ENCODE assay signal across 34 cellular contexts in the genomic region with DNA sequence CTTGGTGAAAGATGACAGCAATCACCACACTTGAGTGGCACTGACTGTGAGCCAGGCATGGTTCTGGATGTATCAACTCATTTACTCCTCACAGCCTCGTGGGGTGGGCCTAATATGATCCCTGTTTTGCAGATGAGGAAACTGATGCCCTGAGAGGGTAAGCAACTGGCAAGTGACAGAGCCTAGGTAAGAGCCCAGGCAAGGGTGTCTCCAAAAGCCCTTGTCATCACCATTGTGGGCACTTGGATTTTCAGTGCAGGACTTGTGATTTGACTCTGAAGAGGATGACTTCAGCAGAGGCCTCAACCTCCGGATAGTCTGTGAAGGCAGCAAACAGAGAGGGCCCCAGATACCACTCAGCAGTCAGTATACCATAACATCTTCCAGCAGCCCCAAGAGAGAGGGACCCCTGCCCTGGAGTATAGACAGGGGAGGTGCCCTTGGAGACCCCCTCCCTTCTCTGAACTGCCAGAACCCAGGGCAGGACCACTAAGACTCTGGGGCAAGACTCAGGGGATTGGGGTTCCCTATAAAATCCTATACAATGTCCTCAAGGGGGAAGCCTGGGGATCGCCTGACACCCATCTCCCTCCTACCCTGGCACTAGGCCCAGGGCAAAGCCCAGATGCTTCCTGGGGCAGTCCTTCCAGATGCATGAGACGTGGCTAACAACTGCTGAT. TPM values are rescaled to one million over a fixed set of nuclear protein-coding genes. Genes with fewer than 3 reads are reported as not detected.
DNase-seq lines count a peak whose midpoint lies in the region; ATAC-seq, FAIRE-seq and TF ChIP-seq lines count a peak whose summit lies in the region.
"Had no signal": no experiment of that assay in that cellular context is flagged by ENCODE, and none has a peak within 500 bp of the region (broad histone marks: within the 10 kb centered on the region; RNA-seq: fewer than 3 reads in every experiment).

No MANE protein-coding gene starts in this region.

- H3K9me3 ChIP-seq in H1 (ENCODE audit: insufficient read depth in 2 of 2, low read depth in 1 of 2, low read length in 1 of 2), result no peaks in the 10 kb centered on the region
- H3K9me3 ChIP-seq: left lung, right atrium auricular region, stomach had no signal

- no peak overlapping the region for H3K27ac Mint-ChIP-seq in activated CD8-positive, alpha-beta memory T cell treated with anti-CD3 and anti-CD28 coated beads, Interleukin-2, amount 10 ng/mL, durations not matched to agents 7 days and 5 days
- peak overlapping the region; percentile 25 for H3K27ac Mint-ChIP-seq in type B pancreatic cell
- H3K27ac Mint-ChIP-seq: activated CD4-positive, alpha-beta T cell treated with anti-CD3 and anti-CD28 coated beads for 36 hours; activated T-cell treated with anti-CD3 and anti-CD28 coated beads, Interleukin-2, amount 50 U/mL, for 72 hours; brain had no signal

- no peak overlapping the region for H2AFZ ChIP-seq in H1 (ENCODE audit: low read length)

- H2BK12ac ChIP-seq in H1 (ENCODE audit: low read depth, low read length), result no peak overlapping the region

- H4K91ac ChIP-seq in H1 (replicated peaks; ENCODE audit: insufficient read length, low read length), result no peak overlapping the region

- H3K4me3 Mint-ChIP-seq in activated CD8-positive, alpha-beta memory T cell treated with anti-CD3 and anti-CD28 coated beads, Interleukin-2, amount 10 ng/mL, durations not matched to agents 7 days and 5 days, result no peak overlapping the region
- H3K4me3 Mint-ChIP-seq in type B pancreatic cell, result no peak overlapping the region
- H3K4me3 Mint-ChIP-seq: activated CD4-positive, alpha-beta T cell treated with anti-CD3 and anti-CD28 coated beads for 36 hours; activated T-cell treated with anti-CD3 and anti-CD28 coated beads, Interleukin-2, amount 50 U/mL, for 72 hours; brain had no signal

- no peak for TF ChIP-seq CTCF in H1 (IDR thresholded peaks at IDR 0.05; ENCODE audit: control extremely low read depth in 1 of 3, insufficient read depth in 1 of 3, low read depth in 1 of 3, low read length in 3 of 3)
- no peak for TF ChIP-seq CTCF in type B pancreatic cell (conservative IDR thresholded peaks at IDR 0.05)

- 0 out of 2 replicates have a peak overlapping the region, but pooled peaks have one; percentile 51 for H4K8ac ChIP-seq in H1 (ENCODE audit: extremely low read depth, insufficient read depth, low read length)

- H3K4me1 Mint-ChIP-seq in activated CD8-positive, alpha-beta memory T cell treated with anti-CD3 and anti-CD28 coated beads, Interleukin-2, amount 10 ng/mL, durations not matched to agents 7 days and 5 days, result peaks cover 9% of the 10 kb centered on the region
- H3K4me1 Mint-ChIP-seq in type B pancreatic cell (ENCODE audit: unreplicated experiment), result no peaks in the 10 kb centered on the region
- H3K4me1 Mint-ChIP-seq: activated CD4-positive, alpha-beta T cell treated with anti-CD3 and anti-CD28 coated beads for 36 hours; brain had no signal

- no peaks in the 10 kb centered on the region for H4K20me1 ChIP-seq in H1 (replicated peaks in 1 of 2; ENCODE audit: control insufficient read depth in 1 of 2, insufficient read depth in 2 of 2, low read length in 2 of 2)

- H3K27me3 ChIP-seq in H1 (replicated peaks in 1 of 4; ENCODE audit: control insufficient read depth in 3 of 4, extremely low read depth in 1 of 4, insufficient read depth in 3 of 4, low read length in 3 of 4), result no peaks in the 10 kb centered on the region; a peak in 1 of 7 replicates
- H3K27me3 ChIP-seq: right atrium auricular region had no signal

- no peak for FAIRE-seq in H1 (lab: Jason Lieb, UNC)
- FAIRE-seq: GM12891, islet of Langerhans had no signal

- TF ChIP-seq POLR2A in H1 (IDR thresholded peaks at IDR 0.05; ENCODE audit: control extremely low read depth in 1 of 2, low read depth in 2 of 2, low read length in 2 of 2), result no peak

- no peak for TF ChIP-seq EP300 in H1 (IDR thresholded peaks at IDR 0.05; ENCODE audit: borderline replicate concordance in 1 of 2, low read depth in 2 of 2, low read length in 2 of 2)

- H2BK20ac ChIP-seq in H1 (ENCODE audit: low read length), result no peak overlapping the region

- no peak overlapping the region for H3K27ac ChIP-seq in H1 (ENCODE audit: low read depth, low read length)
- H3K27ac ChIP-seq: 22Rv1, left lung, right atrium auricular region, stomach had no signal

- H3K36me3 ChIP-seq in H1 (ENCODE audit: control insufficient read depth in 2 of 4, insufficient read depth in 4 of 4, low read length in 3 of 4), result no peaks in the 10 kb centered on the region
- H3K36me3 ChIP-seq: left lung, right atrium auricular region, stomach had no signal

- no peak for TF ChIP-seq RAD21 in H1 (IDR thresholded peaks at IDR 0.05 in 1 of 2, conservative IDR thresholded peaks at IDR 0.05 in 1 of 2; ENCODE audit: low read depth in 2 of 2, low read length in 2 of 2)

- no peak overlapping the region for H3K14ac ChIP-seq in H1 (ENCODE audit: insufficient read length)

- no peak overlapping the region for H3K56ac ChIP-seq in H1 (replicated peaks; ENCODE audit: insufficient read length, low read depth, low read length)

- peaks cover 6% of the 10 kb centered on the region for H3K27me3 Mint-ChIP-seq in activated CD8-positive, alpha-beta memory T cell treated with anti-CD3 and anti-CD28 coated beads, Interleukin-2, amount 10 ng/mL, durations not matched to agents 7 days and 5 days
- H3K27me3 Mint-ChIP-seq in type B pancreatic cell, result peaks cover 2% of the 10 kb centered on the region
- H3K27me3 Mint-ChIP-seq: activated CD4-positive, alpha-beta T cell treated with anti-CD3 and anti-CD28 coated beads for 36 hours had no signal

- ATAC-seq in activated CD8-positive, alpha-beta memory T cell treated with anti-CD3 and anti-CD28 coated beads, Interleukin-2, amount 10 ng/mL, durations not matched to agents 7 days and 5 days, result no peak
- ATAC-seq: activated CD4-positive, alpha-beta T cell treated with anti-CD3 and anti-CD28 coated beads for 36 hours; activated T-cell treated with anti-CD3 and anti-CD28 coated beads, Interleukin-2, amount 50 U/mL, for 72 hours; left lung; PC-3 had no signal

- no peak overlapping the region for H3K4me2 ChIP-seq in H1 (ENCODE audit: insufficient read depth in 1 of 2, low read depth in 2 of 2, low read length in 2 of 2)

- H3K4ac ChIP-seq in H1 (replicated peaks; ENCODE audit: insufficient read length, low read depth, low read length), result no peak overlapping the region

- POLR2A ChIA-PET in H1 (lab: Charles Lee; ENCODE audit: partially characterized antibody), result interaction anchor here (0.6 kb wide), 1 partner anchor 313 kb away, joined by 3 read pairs; no protein-coding TSS in a partner anchor

- no peak overlapping the region for H3K23ac ChIP-seq in H1 (ENCODE audit: insufficient read length)

- no peaks in the 10 kb centered on the region for H3K36me3 Mint-ChIP-seq in activated CD8-positive, alpha-beta memory T cell treated with anti-CD3 and anti-CD28 coated beads, Interleukin-2, amount 10 ng/mL, durations not matched to agents 7 days and 5 days
- no peaks in the 10 kb centered on the region for H3K36me3 Mint-ChIP-seq in type B pancreatic cell
- H3K36me3 Mint-ChIP-seq: brain had no signal

- H3K18ac ChIP-seq in H1 (ENCODE audit: extremely low read depth, low read length), result no peak overlapping the region

- no peaks in the 10 kb centered on the region for H3K79me2 ChIP-seq in H1 (ENCODE audit: control insufficient read depth in 1 of 2, insufficient read depth in 2 of 2, low read length in 2 of 2)

- no peak overlapping the region for H4K5ac ChIP-seq in H1 (ENCODE audit: insufficient read length, low read depth, low read length)

- H2BK120ac ChIP-seq in H1 (replicated peaks; ENCODE audit: low read depth, low read length), result no peak overlapping the region

- H3K4me1 ChIP-seq in H1 (replicated peaks in 1 of 4; ENCODE audit: control insufficient read depth in 3 of 4, insufficient read depth in 4 of 4, low read length in 3 of 4), result 0 out of 7 replicates have a peak, but pooled peaks cover 0 to 1% (median 0%) of the 10 kb centered on the region in 4 experiments
- H3K4me1 ChIP-seq: left lung, right atrium auricular region had no signal

- CTCF ChIA-PET in activated CD8-positive, alpha-beta memory T cell treated with anti-CD3 and anti-CD28 coated beads, Interleukin-2, amount 10 ng/mL, durations not matched to agents 7 days and 5 days (lab: Charles Lee), result no interaction called here
- CTCF ChIA-PET in H1 (lab: Charles Lee; ENCODE audit: partially characterized antibody), result no interaction called here

- H3K79me1 ChIP-seq in H1 (ENCODE audit: low read depth, low read length), result no peaks in the 10 kb centered on the region

- no peaks in the 10 kb centered on the region for H3K23me2 ChIP-seq in H1 (ENCODE audit: low read depth, low read length)

- no peak overlapping the region for H2BK5ac ChIP-seq in H1 (ENCODE audit: low read depth, low read length)

- no peak overlapping the region for H3K4me3 ChIP-seq in H1 (ENCODE audit: extremely low read depth in 1 of 4, insufficient read depth in 2 of 4, low read depth in 3 of 4, low read length in 4 of 4)
- H3K4me3 ChIP-seq: left lung, right atrium auricular region, stomach had no signal

- no peak overlapping the region for H3K9ac ChIP-seq in H1 (replicated peaks in 1 of 4; ENCODE audit: extremely low read depth in 1 of 4, low read depth in 3 of 4, low read length in 3 of 4)

- DNase-seq in activated CD4-positive, alpha-beta T cell treated with anti-CD3 and anti-CD28 coated beads for 1 hour, result peak; percentile 5
- DNase-seq in activated CD4-positive, alpha-beta T cell treated with anti-CD3 and anti-CD28 coated beads, Interleukin-2, amount 50 U/mL, for 48 hours, result no peak
- peak; percentile 38 for DNase-seq in activated CD8-positive, alpha-beta memory T cell treated with anti-CD3 and anti-CD28 coated beads, Interleukin-2, amount 10 ng/mL, durations not matched to agents 7 days and 5 days
- DNase-seq in H1 (ENCODE audit: low read depth in 1 of 2, low spot score in 2 of 2), result peak in 1 of 2 experiments; percentile 17
- DNase-seq in type B pancreatic cell (ENCODE audit: extremely low spot score, unreplicated experiment), result peak; percentile 40
- DNase-seq in NCI-H187 (lab: John Stamatoyannopoulos, UW), result no peak
- DNase-seq in stimulated activated CD4-positive, alpha-beta T cell treated with anti-CD3 and anti-CD28 coated beads, Interleukin-4, amount 100 ng/mL, for 4 hours, result no peak
- DNase-seq in RPMI8226, result no peak
- DNase-seq: activated CD4-positive, alpha-beta T cell treated with anti-CD3 and anti-CD28 coated beads for 36 hours; activated naive CD4-positive, alpha-beta T cell treated with Interleukin-2 at 50 U/mL for 16 hours; activated T-cell treated with anti-CD3 and anti-CD28 coated beads, Interleukin-2, amount 50 U/mL, for 72 hours; amniotic stem cell; C1 segment of cervical spinal cord; DMS53; effector memory CD4-positive, alpha-beta T cell; erythroblast; H7; KBM-7; left lung; mesendoderm; MM.1S; NCI-H1105 treated with DMSO at 0.1 percent for 48 hours; NCI-H2029; NCI-H226; NCI-H526 treated with DMSO at 0.1 percent for 48 hours; PC-3; SHP77; stimulated activated CD4-positive, alpha-beta T cell treated with anti-CD3 and anti-CD28 coated beads, Interleukin-1b, Interleukin-23, amount 100 ng/mL, for 48 hours; stomach had no signal

- 81% methylated on average over 4 of the region's 4 CpGs; no CpG with 5 or more reads in 1 of the 2 experiments for WGBS in H1 (ENCODE audit: extremely low coverage in 1 of 2, insufficient coverage in 1 of 2, insufficient read length in 1 of 2, insufficient replicate concordance in 2 of 2, low coverage in 1 of 2, low lambda C conversion rate in 2 of 2, missing lambda C conversion rate in 1 of 2), 2 experiments

- no peak overlapping the region for H2BK15ac ChIP-seq in H1 (ENCODE audit: low read length)

- no peak overlapping the region for H2AK5ac ChIP-seq in H1 (ENCODE audit: low read depth, low read length)

- no peaks in the 10 kb centered on the region for H3K9me3 Mint-ChIP-seq in activated CD8-positive, alpha-beta memory T cell treated with anti-CD3 and anti-CD28 coated beads, Interleukin-2, amount 10 ng/mL, durations not matched to agents 7 days and 5 days (ENCODE audit: low read depth)
- H3K9me3 Mint-ChIP-seq in type B pancreatic cell, result no peaks in the 10 kb centered on the region
- H3K9me3 Mint-ChIP-seq: activated T-cell treated with anti-CD3 and anti-CD28 coated beads, Interleukin-2, amount 50 U/mL, for 72 hours had no signal

RNA-seq across cellular contexts. Expression of gene KRT5, which starts 7.1 kb away (rescaled TPM):
- not detected for total RNA-seq in activated CD8-positive, alpha-beta memory T cell treated with anti-CD3 and anti-CD28 coated beads, Interleukin-2, amount 10 ng/mL, durations not matched to agents 7 days and 5 days
- not detected in 2 replicates for total RNA-seq in H1 (2021; fragmentation: NEBNext Ultra II Directional; extraction: Animal tissue kit (Norgen Biotek cat#: 25700))
- 0.18 and 0.33 TPM in 2 replicates for polyA plus RNA-seq in H1 (2011; rRNA removed)
- polyA plus RNA-seq in H1 (2011; cell fraction: cytosol; rRNA removed), result not detected
- not detected for polyA plus RNA-seq in H1 (2011; cell fraction: nucleus; rRNA removed)
- polyA plus RNA-seq in H1 (2012, experiment 1 of 2), result not detected in 4 replicates
- polyA plus RNA-seq in H1 (2012, experiment 2 of 2), result not detected
- polyA plus RNA-seq in H1 (2013, experiment 1 of 2), result not detected
- not detected for polyA plus RNA-seq in H1 (2013, experiment 2 of 2)
- 0.22 and 0.66 TPM in 2 replicates for polyA minus RNA-seq in H1 (2011; rRNA and poly(A)+ RNA removed)
- not detected for polyA minus RNA-seq in H1 (2011; cell fraction: cytosol; rRNA and poly(A)+ RNA removed)
- not detected for polyA minus RNA-seq in H1 (2011; cell fraction: nucleus; rRNA and poly(A)+ RNA removed)
- total RNA-seq in type B pancreatic cell (ENCODE audit: low replicate concordance), result 13.0 and 25.0 TPM in 2 replicates
- total RNA-seq: activated CD4-positive, alpha-beta T cell treated with anti-CD3 and anti-CD28 coated beads for 36 hours; activated T-cell treated with anti-CD3 and anti-CD28 coated beads, Interleukin-2, amount 50 U/mL, for 72 hours; H7; PC-3 had no signal

RNA-seq across cellular contexts. Expression of gene KRT71, which starts 25.7 kb away (rescaled TPM):
- not detected for total RNA-seq in activated CD8-positive, alpha-beta memory T cell treated with anti-CD3 and anti-CD28 coated beads, Interleukin-2, amount 10 ng/mL, durations not matched to agents 7 days and 5 days
- not detected in 2 replicates for total RNA-seq in H1 (2021; fragmentation: NEBNext Ultra II Directional; extraction: Animal tissue kit (Norgen Biotek cat#: 25700))
- not detected in 2 replicates for polyA plus RNA-seq in H1 (2011; rRNA removed)
- polyA plus RNA-seq in H1 (2011; cell fraction: cytosol; rRNA removed), result not detected
- polyA plus RNA-seq in H1 (2011; cell fraction: nucleus; rRNA removed), result not detected
- polyA plus RNA-seq in H1 (2012, experiment 1 of 2), result not detected in 4 replicates
- not detected for polyA plus RNA-seq in H1 (2012, experiment 2 of 2)
- not detected for polyA plus RNA-seq in H1 (2013, experiment 1 of 2)
- not detected for polyA plus RNA-seq in H1 (2013, experiment 2 of 2)
- polyA minus RNA-seq in H1 (2011; rRNA and poly(A)+ RNA removed), result not detected in 2 replicates
- polyA minus RNA-seq in H1 (2011; cell fraction: cytosol; rRNA and poly(A)+ RNA removed), result not detected
- polyA minus RNA-seq in H1 (2011; cell fraction: nucleus; rRNA and poly(A)+ RNA removed), result not detected
- total RNA-seq in type B pancreatic cell (ENCODE audit: low replicate concordance), result 0.50 TPM in 1 of 2 replicates, not detected in the other
- total RNA-seq: activated CD4-positive, alpha-beta T cell treated with anti-CD3 and anti-CD28 coated beads for 36 hours; activated T-cell treated with anti-CD3 and anti-CD28 coated beads, Interleukin-2, amount 50 U/mL, for 72 hours; H7; left lung; PC-3; right atrium auricular region; stomach had no signal
- polyA plus RNA-seq: stomach had no signal

RNA-seq across cellular contexts. Expression of gene KRT6A, which starts 34.2 kb away (rescaled TPM):
- total RNA-seq in activated CD8-positive, alpha-beta memory T cell treated with anti-CD3 and anti-CD28 coated beads, Interleukin-2, amount 10 ng/mL, durations not matched to agents 7 days and 5 days, result not detected
- total RNA-seq in H1 (2021; fragmentation: NEBNext Ultra II Directional; extraction: Animal tissue kit (Norgen Biotek cat#: 25700)), result not detected in 2 replicates
- 0.08 and 0.11 TPM in 2 replicates for polyA plus RNA-seq in H1 (2011; rRNA removed)
- polyA plus RNA-seq in H1 (2011; cell fraction: cytosol; rRNA removed), result not detected
- not detected for polyA plus RNA-seq in H1 (2011; cell fraction: nucleus; rRNA removed)
- polyA plus RNA-seq in H1 (2012, experiment 1 of 2), result not detected in 4 replicates
- polyA plus RNA-seq in H1 (2012, experiment 2 of 2), result not detected
- not detected for polyA plus RNA-seq in H1 (2013, experiment 1 of 2)
- not detected for polyA plus RNA-seq in H1 (2013, experiment 2 of 2)
- polyA minus RNA-seq in H1 (2011; rRNA and poly(A)+ RNA removed), result 0.22 and 3.6 TPM in 2 replicates
- polyA minus RNA-seq in H1 (2011; cell fraction: cytosol; rRNA and poly(A)+ RNA removed), result not detected
- not detected for polyA minus RNA-seq in H1 (2011; cell fraction: nucleus; rRNA and poly(A)+ RNA removed)
- 9.9 and 41.6 TPM in 2 replicates for total RNA-seq in type B pancreatic cell (ENCODE audit: low replicate concordance)
- total RNA-seq: activated CD4-positive, alpha-beta T cell treated with anti-CD3 and anti-CD28 coated beads for 36 hours; activated T-cell treated with anti-CD3 and anti-CD28 coated beads, Interleukin-2, amount 50 U/mL, for 72 hours; H7 had no signal

RNA-seq across cellular contexts. Expression of gene KRT74, which starts 46.4 kb away (rescaled TPM):
- not detected for total RNA-seq in activated CD8-positive, alpha-beta memory T cell treated with anti-CD3 and anti-CD28 coated beads, Interleukin-2, amount 10 ng/mL, durations not matched to agents 7 days and 5 days
- not detected in 2 replicates for total RNA-seq in H1 (2021; fragmentation: NEBNext Ultra II Directional; extraction: Animal tissue kit (Norgen Biotek cat#: 25700))
- polyA plus RNA-seq in H1 (2011; rRNA removed), result not detected in 2 replicates
- not detected for polyA plus RNA-seq in H1 (2011; cell fraction: cytosol; rRNA removed)
- not detected for polyA plus RNA-seq in H1 (2011; cell fraction: nucleus; rRNA removed)
- polyA plus RNA-seq in H1 (2012, experiment 1 of 2), result not detected in 4 replicates
- not detected for polyA plus RNA-seq in H1 (2012, experiment 2 of 2)
- not detected for polyA plus RNA-seq in H1 (2013, experiment 1 of 2)
- polyA plus RNA-seq in H1 (2013, experiment 2 of 2), result not detected
- polyA minus RNA-seq in H1 (2011; rRNA and poly(A)+ RNA removed), result not detected in 2 replicates
- polyA minus RNA-seq in H1 (2011; cell fraction: cytosol; rRNA and poly(A)+ RNA removed), result not detected
- not detected for polyA minus RNA-seq in H1 (2011; cell fraction: nucleus; rRNA and poly(A)+ RNA removed)
- 0.10 TPM in 1 of 2 replicates, not detected in the other for total RNA-seq in type B pancreatic cell (ENCODE audit: low replicate concordance)
- total RNA-seq: activated CD4-positive, alpha-beta T cell treated with anti-CD3 and anti-CD28 coated beads for 36 hours; H7; left lung; PC-3; stomach had no signal

RNA-seq across cellular contexts. Expression of gene KRT6C, which starts 53.7 kb away (rescaled TPM):
- not detected for total RNA-seq in activated CD8-positive, alpha-beta memory T cell treated with anti-CD3 and anti-CD28 coated beads, Interleukin-2, amount 10 ng/mL, durations not matched to agents 7 days and 5 days
- not detected in 2 replicates for total RNA-seq in H1 (2021; fragmentation: NEBNext Ultra II Directional; extraction: Animal tissue kit (Norgen Biotek cat#: 25700))
- polyA plus RNA-seq in H1 (2011; rRNA removed), result not detected in 2 replicates
- polyA plus RNA-seq in H1 (2011; cell fraction: cytosol; rRNA removed), result not detected
- polyA plus RNA-seq in H1 (2011; cell fraction: nucleus; rRNA removed), result not detected
- polyA plus RNA-seq in H1 (2012, experiment 1 of 2), result not detected in 4 replicates
- polyA plus RNA-seq in H1 (2012, experiment 2 of 2), result not detected
- not detected for polyA plus RNA-seq in H1 (2013, experiment 1 of 2)
- polyA plus RNA-seq in H1 (2013, experiment 2 of 2), result not detected
- polyA minus RNA-seq in H1 (2011; rRNA and poly(A)+ RNA removed), result not detected in 2 replicates
- polyA minus RNA-seq in H1 (2011; cell fraction: cytosol; rRNA and poly(A)+ RNA removed), result not detected
- not detected for polyA minus RNA-seq in H1 (2011; cell fraction: nucleus; rRNA and poly(A)+ RNA removed)
- total RNA-seq in type B pancreatic cell (ENCODE audit: low replicate concordance), result 0.19 and 0.31 TPM in 2 replicates
- total RNA-seq: activated CD4-positive, alpha-beta T cell treated with anti-CD3 and anti-CD28 coated beads for 36 hours; activated T-cell treated with anti-CD3 and anti-CD28 coated beads, Interleukin-2, amount 50 U/mL, for 72 hours; H7; left lung; PC-3; right atrium auricular region had no signal

Comparison
In these comparisons a context has a peak if more than half of its experiments do, and no peak if none do; other contexts are left out.
1. DNase-seq: peak in activated CD4-positive, alpha-beta T cell treated with anti-CD3 and anti-CD28 coated beads for 1 hour (single experiment), activated CD8-positive, alpha-beta memory T cell treated with anti-CD3 and anti-CD28 coated beads, Interleukin-2, amount 10 ng/mL, durations not matched to agents 7 days and 5 days (single experiment) and type B pancreatic cell (single experiment); none in activated CD4-positive, alpha-beta T cell treated with anti-CD3 and anti-CD28 coated beads, Interleukin-2, amount 50 U/mL, for 48 hours (0 of 2), NCI-H187 (0 of 2), stimulated activated CD4-positive, alpha-beta T cell treated with anti-CD3 and anti-CD28 coated beads, Interleukin-4, amount 100 ng/mL, for 4 hours (0 of 2) and RPMI8226 (single experiment).
2. RNA of gene KRT5, which starts 7.1 kb away (total RNA-seq): 13.0 to 25.0 TPM in type B pancreatic cell; not detected in activated CD8-positive, alpha-beta memory T cell treated with anti-CD3 and anti-CD28 coated beads, Interleukin-2, amount 10 ng/mL, durations not matched to agents 7 days and 5 days and not detected in H1; every median in the first group is over 10 times any median in the second.
3. RNA of gene KRT6A, which starts 34.2 kb away (total RNA-seq): 9.9 to 41.6 TPM in type B pancreatic cell; not detected in activated CD8-positive, alpha-beta memory T cell treated with anti-CD3 and anti-CD28 coated beads, Interleukin-2, amount 10 ng/mL, durations not matched to agents 7 days and 5 days and not detected in H1; every median in the first group is over 10 times any median in the second.